7 cellular contexts compared by ENCODE assay signal in genomic region chr5:103602465-103602864, GRCh38.
"Had no signal": no experiment of that assay in that cellular context is flagged by ENCODE, and none has a peak within 500 bp of the region (broad histone marks: within the 10 kb centered on the region; RNA-seq: fewer than 3 reads in every experiment).

No MANE protein-coding gene starts in this region.

- FAIRE-seq: H54, HTR-8/SVneo had no signal

- H3K4me2 ChIP-seq: GM23338 had no signal

- H3K4me1 Mint-ChIP-seq: GM23338, H9, IgD-negative memory B cell had no signal

- H3K27ac Mint-ChIP-seq: GM23338, H9, IgD-negative memory B cell had no signal

- DNase-seq: H9, HCEC 1CT, KG1 had no signal

- H3K4me3 ChIP-seq: GM23338 had no signal

- H3K4me3 Mint-ChIP-seq: GM23338, H9, IgD-negative memory B cell had no signal

- H3K9me3 Mint-ChIP-seq: GM23338, H9 had no signal

- ATAC-seq: GM23338 had no signal

- H3K27me3 Mint-ChIP-seq: IgD-negative memory B cell had no signal

- H2AFZ ChIP-seq: GM23338 had no signal
